Comparison of ENCODE assay signal across 20 cellular contexts in genomic region chr5:62299600-62299999, GRCh38. TPM values are rescaled to one million over a fixed set of nuclear protein-coding genes. Genes with fewer than 3 reads are reported as not detected.
DNase-seq lines count a peak whose midpoint lies in the region; ATAC-seq and TF ChIP-seq lines count a peak whose summit lies in the region.
"Had no signal": no experiment of that assay in that cellular context is flagged by ENCODE, and none has a peak within 500 bp of the region (broad histone marks: within the 10 kb centered on the region; RNA-seq: fewer than 3 reads in every experiment).

No MANE protein-coding gene starts in this region.

- H3K36me3 Mint-ChIP-seq in activated T-cell treated with anti-CD3 and anti-CD28 coated beads, Interleukin-2, amount 50 U/mL, for 24 hours (ENCODE audit: low read depth): no peaks in the 10 kb centered on the region
- H3K36me3 Mint-ChIP-seq in CD8-positive, alpha-beta memory T cell: no peaks in the 10 kb centered on the region
- H3K36me3 Mint-ChIP-seq in activated CD8-positive, alpha-beta T cell treated with anti-CD3 and anti-CD28 coated beads, Interleukin-2, amount 10 ng/mL, durations not matched to agents 7 days and 5 days (ENCODE audit: low read depth): peaks cover 13% of the 10 kb centered on the region
- no peaks in the 10 kb centered on the region for H3K36me3 Mint-ChIP-seq in Calu3 (ENCODE audit: insufficient read depth, unreplicated experiment)
- H3K36me3 Mint-ChIP-seq: naive B cell; stimulated activated memory B cell treated with anti-CD40 and anti-IgM and Interleukin-4, amounts not matched to agents 10 μg/mL and 1 μg/mL and 100 μg/mL, for 72 hours had no signal

- no TSS peak for BruUV-seq in Calu3 (replicated peaks; lab: Mats Ljungman, UMichigan)

- no peaks in the 10 kb centered on the region for H3K9me3 Mint-ChIP-seq in activated T-cell treated with anti-CD3 and anti-CD28 coated beads, Interleukin-2, amount 50 U/mL, for 24 hours
- H3K9me3 Mint-ChIP-seq in CD8-positive, alpha-beta memory T cell: no peaks in the 10 kb centered on the region
- no peaks in the 10 kb centered on the region for H3K9me3 Mint-ChIP-seq in activated CD8-positive, alpha-beta T cell treated with anti-CD3 and anti-CD28 coated beads, Interleukin-2, amount 10 ng/mL, durations not matched to agents 7 days and 5 days (ENCODE audit: insufficient read depth)
- no peaks in the 10 kb centered on the region for H3K9me3 Mint-ChIP-seq in Calu3 (ENCODE audit: low read depth, unreplicated experiment)
- H3K9me3 Mint-ChIP-seq: naive B cell; stimulated activated memory B cell treated with anti-CD40 and anti-IgM and Interleukin-4, amounts not matched to agents 10 μg/mL and 1 μg/mL and 100 μg/mL, for 72 hours had no signal

- CTCF ChIA-PET in CD8-positive, alpha-beta memory T cell (lab: Charles Lee): interaction anchor here (1.0 to 1.6 kb wide), 2 partner anchors 19 to 53 kb away, joined by 4 to 6 read pairs; no protein-coding TSS in a partner anchor
- CTCF ChIA-PET in activated CD8-positive, alpha-beta T cell treated with anti-CD3 and anti-CD28 coated beads, Interleukin-2, amount 10 ng/mL, durations not matched to agents 7 days and 5 days (lab: Charles Lee): interaction anchor here (0.7 to 1.5 kb wide), 5 partner anchors 8 to 104 kb away, joined by 3 to 4 read pairs (median 3); partner anchors contain the start of gene DIMT1
- CTCF ChIA-PET in Calu3 (lab: Charles Lee): no interaction called here

- intact Hi-C loops in Calu3 (cut with micrococcal nuclease; ENCODE audit: unreplicated experiment): no loop called here
- intact Hi-C loops in sigmoid colon (cut with DNase I): no loop called here

- no peak overlapping the region for H3K4me3 Mint-ChIP-seq in activated T-cell treated with anti-CD3 and anti-CD28 coated beads, Interleukin-2, amount 50 U/mL, for 24 hours
- H3K4me3 Mint-ChIP-seq in CD8-positive, alpha-beta memory T cell: peak overlapping the region; percentile 24 to 75 (median 67)
- H3K4me3 Mint-ChIP-seq in activated CD8-positive, alpha-beta T cell treated with anti-CD3 and anti-CD28 coated beads, Interleukin-2, amount 10 ng/mL, durations not matched to agents 7 days and 5 days: peak overlapping the region; percentile 43
- no peak overlapping the region for H3K4me3 Mint-ChIP-seq in Calu3 (ENCODE audit: low read depth, unreplicated experiment)
- H3K4me3 Mint-ChIP-seq: naive B cell; stimulated activated memory B cell treated with anti-CD40 and anti-IgM and Interleukin-4, amounts not matched to agents 10 μg/mL and 1 μg/mL and 100 μg/mL, for 72 hours had no signal

- no peak for TF ChIP-seq CTCF in Calu3 (IDR thresholded peaks at IDR 0.05; ENCODE audit: unreplicated experiment)
- no peak for TF ChIP-seq CTCF in sigmoid colon (IDR thresholded peaks at IDR 0.05)

- H3K4me1 Mint-ChIP-seq in activated T-cell treated with anti-CD3 and anti-CD28 coated beads, Interleukin-2, amount 50 U/mL, for 24 hours (ENCODE audit: low read depth): peaks cover 62% of the 10 kb centered on the region
- H3K4me1 Mint-ChIP-seq in CD8-positive, alpha-beta memory T cell: peaks cover 45 to 67% (median 59%) of the 10 kb centered on the region in 3 donors
- H3K4me1 Mint-ChIP-seq in activated CD8-positive, alpha-beta T cell treated with anti-CD3 and anti-CD28 coated beads, Interleukin-2, amount 10 ng/mL, durations not matched to agents 7 days and 5 days (ENCODE audit: low read depth): peaks cover 63% of the 10 kb centered on the region
- peaks cover 6% of the 10 kb centered on the region for H3K4me1 Mint-ChIP-seq in Calu3 (ENCODE audit: low read depth, unreplicated experiment)
- H3K4me1 Mint-ChIP-seq: stimulated activated memory B cell treated with anti-CD40 and anti-IgM and Interleukin-4, amounts not matched to agents 10 μg/mL and 1 μg/mL and 100 μg/mL, for 72 hours had no signal

- no peaks in the 10 kb centered on the region for H3K9me3 ChIP-seq in CD8-positive, alpha-beta memory T cell (ENCODE audit: low read length)
- no peaks in the 10 kb centered on the region for H3K9me3 ChIP-seq in sigmoid colon
- H3K9me3 ChIP-seq: left ventricle myocardium inferior had no signal

- H3K4me1 ChIP-seq in CD8-positive, alpha-beta memory T cell (ENCODE audit: insufficient read depth, low read length): peaks cover 53% of the 10 kb centered on the region
- no peaks in the 10 kb centered on the region for H3K4me1 ChIP-seq in sigmoid colon
- H3K4me1 ChIP-seq: left ventricle myocardium inferior had no signal

- H3K36me3 ChIP-seq in CD8-positive, alpha-beta memory T cell (ENCODE audit: insufficient read depth, low read length): no peaks in the 10 kb centered on the region
- no peaks in the 10 kb centered on the region for H3K36me3 ChIP-seq in sigmoid colon
- H3K36me3 ChIP-seq: left ventricle myocardium inferior had no signal

- no peak overlapping the region for H3K27ac ChIP-seq in CD8-positive, alpha-beta memory T cell (ENCODE audit: low read depth, low read length)
- H3K27ac ChIP-seq in sigmoid colon: no peak overlapping the region
- H3K27ac ChIP-seq: left ventricle myocardium inferior, VCaP had no signal

- H3K27ac Mint-ChIP-seq in activated T-cell treated with anti-CD3 and anti-CD28 coated beads, Interleukin-2, amount 50 U/mL, for 24 hours: peak overlapping the region; percentile 79
- peak overlapping the region; percentile 67 to 96 (median 92) for H3K27ac Mint-ChIP-seq in CD8-positive, alpha-beta memory T cell
- peak overlapping the region; percentile 87 for H3K27ac Mint-ChIP-seq in activated CD8-positive, alpha-beta T cell treated with anti-CD3 and anti-CD28 coated beads, Interleukin-2, amount 10 ng/mL, durations not matched to agents 7 days and 5 days
- no peak overlapping the region for H3K27ac Mint-ChIP-seq in Calu3 (ENCODE audit: unreplicated experiment)
- H3K27ac Mint-ChIP-seq: naive B cell; stimulated activated memory B cell treated with anti-CD40 and anti-IgM and Interleukin-4, amounts not matched to agents 10 μg/mL and 1 μg/mL and 100 μg/mL, for 72 hours had no signal

- no peaks in the 10 kb centered on the region for H3K27me3 ChIP-seq in CD8-positive, alpha-beta memory T cell (ENCODE audit: insufficient read depth, low read length, poor library complexity, severe bottlenecking)
- H3K27me3 ChIP-seq in sigmoid colon: no peaks in the 10 kb centered on the region

- H3K4me3 ChIP-seq in CD8-positive, alpha-beta memory T cell (ENCODE audit: low read length): peak overlapping the region; percentile 5
- no peak overlapping the region for H3K4me3 ChIP-seq in sigmoid colon
- H3K4me3 ChIP-seq: left ventricle myocardium inferior had no signal

- ATAC-seq in activated CD8-positive, alpha-beta T cell treated with anti-CD3 and anti-CD28 coated beads, Interleukin-2, amount 10 ng/mL, durations not matched to agents 7 days and 5 days: peak; percentile 60
- ATAC-seq: stimulated activated memory B cell treated with anti-CD40 and anti-IgM and Interleukin-4, amounts not matched to agents 10 μg/mL and 1 μg/mL and 100 μg/mL, for 72 hours had no signal

- no peak for TF ChIP-seq POLR2A in sigmoid colon (IDR thresholded peaks at IDR 0.05)

- no peak for DNase-seq in activated T-cell treated with anti-CD3 and anti-CD28 coated beads, Interleukin-2, amount 50 U/mL, for 24 hours
- no peak for DNase-seq in activated T-cell treated with anti-CD3 and anti-CD28 coated beads, Interleukin-2, amount 50 U/mL, for 1 hour
- DNase-seq in CD8-positive, alpha-beta memory T cell: peak in 2 of 5 donors; percentile 62 to 81
- DNase-seq in activated CD8-positive, alpha-beta T cell treated with anti-CD3 and anti-CD28 coated beads, Interleukin-2, amount 10 ng/mL, durations not matched to agents 7 days and 5 days: peak; percentile 59
- peak; percentile 28 for DNase-seq in effector CD4-positive, alpha-beta T cell
- DNase-seq in dedifferentiated amniotic fluid mesenchymal stem cell (ENCODE audit: extremely low spot score): no peak
- no peak for DNase-seq in Calu3
- DNase-seq in sigmoid colon: no peak
- DNase-seq: activated effector memory CD4-positive, alpha-beta T cell treated with Interleukin-2 at 50 U/mL for 16 hours; anterior cingulate cortex; cortex of kidney; EL; left ventricle myocardium inferior; naive B cell; NCI-H1105 treated with DMSO at 0.1 percent for 48 hours; NCI-H2029; NCI-H2227 treated with DMSO at 0.1 percent for 48 hours; NCI-H69 had no signal

- POLR2A ChIA-PET in CD8-positive, alpha-beta memory T cell (lab: Charles Lee): interaction anchor here (1.0 to 1.2 kb wide), 2 partner anchors 10 to 104 kb away, joined by 3 read pairs; partner anchors contain the start of gene DIMT1
- POLR2A ChIA-PET in activated CD8-positive, alpha-beta T cell treated with anti-CD3 and anti-CD28 coated beads, Interleukin-2, amount 10 ng/mL, durations not matched to agents 7 days and 5 days (lab: Charles Lee): interaction anchor here (0.9 kb wide), 1 partner anchor 14 kb away, joined by 3 read pairs; no protein-coding TSS in a partner anchor

- no peaks in the 10 kb centered on the region for H3K27me3 Mint-ChIP-seq in activated T-cell treated with anti-CD3 and anti-CD28 coated beads, Interleukin-2, amount 50 U/mL, for 24 hours
- no peaks in the 10 kb centered on the region for H3K27me3 Mint-ChIP-seq in CD8-positive, alpha-beta memory T cell
- H3K27me3 Mint-ChIP-seq in activated CD8-positive, alpha-beta T cell treated with anti-CD3 and anti-CD28 coated beads, Interleukin-2, amount 10 ng/mL, durations not matched to agents 7 days and 5 days (ENCODE audit: low read depth): no peaks in the 10 kb centered on the region
- H3K27me3 Mint-ChIP-seq in Calu3 (ENCODE audit: unreplicated experiment): no peaks in the 10 kb centered on the region

- WGBS in sigmoid colon, 2 donors: 53 to 57% methylated on average over 1 of the region's 1 CpG

- TF ChIP-seq EP300 in sigmoid colon (IDR thresholded peaks at IDR 0.05): no peak

RNA-seq across cellular contexts. Expression of gene KIF2A, which starts 6.4 kb away (rescaled TPM):
- total RNA-seq in CD8-positive, alpha-beta memory T cell: 100 to 1,000 TPM; 252 to 253 TPM
- 185 TPM for polyA plus RNA-seq in CD8-positive, alpha-beta memory T cell
- total RNA-seq in activated CD8-positive, alpha-beta T cell treated with anti-CD3 and anti-CD28 coated beads, Interleukin-2, amount 10 ng/mL, durations not matched to agents 7 days and 5 days: 100 to 1,000 TPM; 149 to 151 TPM
- total RNA-seq in Calu3 (2022) (76.9 and 81.4 TPM in 2 replicates), sigmoid colon (10 to 100 TPM; 29.6 to 41.7 (median 30.9) TPM)
- 10 to 100 TPM; 10.2 to 22.0 (median 16.6) TPM for polyA plus RNA-seq in sigmoid colon

Comparison
In these comparisons a context has a peak if more than half of its experiments do, and no peak if none do; other contexts are left out.
1. DNase-seq: peak in activated CD8-positive, alpha-beta T cell treated with anti-CD3 and anti-CD28 coated beads, Interleukin-2, amount 10 ng/mL, durations not matched to agents 7 days and 5 days (single experiment) and effector CD4-positive, alpha-beta T cell (single experiment); none in activated T-cell treated with anti-CD3 and anti-CD28 coated beads, Interleukin-2, amount 50 U/mL, for 24 hours (single experiment), activated T-cell treated with anti-CD3 and anti-CD28 coated beads, Interleukin-2, amount 50 U/mL, for 1 hour (single experiment), dedifferentiated amniotic fluid mesenchymal stem cell (single experiment), Calu3 (single experiment) and sigmoid colon (single experiment).
2. H3K4me3 Mint-ChIP-seq: peak in CD8-positive, alpha-beta memory T cell (7 of 7) and activated CD8-positive, alpha-beta T cell treated with anti-CD3 and anti-CD28 coated beads, Interleukin-2, amount 10 ng/mL, durations not matched to agents 7 days and 5 days (single experiment); none in activated T-cell treated with anti-CD3 and anti-CD28 coated beads, Interleukin-2, amount 50 U/mL, for 24 hours (single experiment) and Calu3 (single experiment).